ENCODE assay signal across 12 cellular contexts in the genomic region with DNA sequence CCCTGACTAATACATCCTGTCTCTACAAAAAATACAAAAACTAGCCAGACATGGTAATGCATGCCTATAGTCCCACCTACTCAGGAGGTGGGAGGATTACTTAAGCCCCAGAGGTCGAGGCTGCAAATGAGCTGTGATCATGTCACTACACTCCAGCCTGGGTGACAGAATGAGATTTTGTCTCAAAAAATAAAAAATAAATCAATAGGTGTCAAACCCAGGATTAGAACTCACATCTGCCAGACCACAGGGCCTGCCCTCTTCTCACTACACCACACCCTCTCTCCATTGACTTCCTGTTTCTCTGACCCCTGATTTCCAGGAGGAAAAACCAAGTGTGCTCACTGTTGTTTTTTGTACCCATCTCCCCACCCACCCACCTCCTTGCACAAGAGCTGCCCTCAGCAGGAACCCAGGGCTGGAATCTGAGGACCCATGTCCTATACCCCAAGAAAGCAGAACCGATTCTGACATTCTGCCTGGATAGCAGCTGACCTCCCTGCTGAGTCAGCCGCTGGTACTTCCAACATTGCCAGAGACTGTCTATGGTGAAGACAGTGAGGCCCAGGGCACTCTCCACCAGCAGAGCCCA. TPM values are rescaled to one million over a fixed set of nuclear protein-coding genes. Genes with fewer than 3 reads are reported as not detected.
DNase-seq lines count a peak whose midpoint lies in the region; ATAC-seq and TF ChIP-seq lines count a peak whose summit lies in the region.
"Had no signal": no experiment of that assay in that cellular context is flagged by ENCODE, and none has a peak within 500 bp of the region (broad histone marks: within the 10 kb centered on the region; RNA-seq: fewer than 3 reads in every experiment).

No MANE protein-coding gene starts in this region.

- H3K36me3 ChIP-seq in mucosa of descending colon (ENCODE audit: low read depth) = no peaks in the 10 kb centered on the region
- H3K36me3 ChIP-seq in transverse colon = no peaks in the 10 kb centered on the region

- no peaks in the 10 kb centered on the region for H3K4me1 ChIP-seq in mucosa of descending colon (ENCODE audit: low read depth)
- H3K4me1 ChIP-seq in transverse colon = peaks cover 0 to 12% (median 2%) of the 10 kb centered on the region in 4 donors
- H3K4me1 ChIP-seq: A549 had no signal

- TF ChIP-seq CTCF in mucosa of descending colon (IDR thresholded peaks at IDR 0.05) (no peak), transverse colon (IDR thresholded peaks at IDR 0.05) (no peak)

- H3K4me3 ChIP-seq in mucosa of descending colon (no peak overlapping the region), transverse colon (no peak overlapping the region)
- H3K4me3 ChIP-seq: A549 had no signal

- H3K36me3 Mint-ChIP-seq in activated CD4-positive, alpha-beta T cell treated with anti-CD3 and anti-CD28 coated beads for 36 hours (ENCODE audit: low read depth) = no peaks in the 10 kb centered on the region
- H3K36me3 Mint-ChIP-seq in activated T-helper 2 cell treated with anti-CD3 and anti-CD28 coated beads, Interferon-gamma antibody, Interleukin-2, Interleukin-4, amounts not matched to agents 10 μg/mL and 5 μg/mL and 100 μg/mL, durations not matched to agents 14 hours and 24 hours and 36 hours (ENCODE audit: low read depth) = no peaks in the 10 kb centered on the region
- no peaks in the 10 kb centered on the region for H3K36me3 Mint-ChIP-seq in activated T-helper 17 cell treated with anti-CD3 and anti-CD28 coated beads, Interleukin-2, amount 50 U/mL, for 72 hours (ENCODE audit: low read depth)
- H3K36me3 Mint-ChIP-seq: activated naive CD8-positive, alpha-beta T cell had no signal

- peak; percentile 45 for ATAC-seq in activated CD4-positive, alpha-beta T cell treated with anti-CD3 and anti-CD28 coated beads for 36 hours
- peak; percentile 58 for ATAC-seq in mucosa of descending colon
- ATAC-seq in GM18858 (IDR thresholded peaks at IDR 0.05; ENCODE audit: unreplicated experiment) = no peak
- no peak for ATAC-seq in activated T-helper 17 cell treated with anti-CD3 and anti-CD28 coated beads, Interleukin-2, amount 50 U/mL, for 72 hours (replicated peaks)
- ATAC-seq: A549 had no signal

- no peaks in the 10 kb centered on the region for H3K9me3 Mint-ChIP-seq in activated CD4-positive, alpha-beta T cell treated with anti-CD3 and anti-CD28 coated beads for 36 hours (ENCODE audit: low read depth)
- H3K9me3 Mint-ChIP-seq in activated T-helper 2 cell treated with anti-CD3 and anti-CD28 coated beads, Interferon-gamma antibody, Interleukin-2, Interleukin-4, amounts not matched to agents 10 μg/mL and 5 μg/mL and 100 μg/mL, durations not matched to agents 14 hours and 24 hours and 36 hours = no peaks in the 10 kb centered on the region
- H3K9me3 Mint-ChIP-seq in activated T-helper 17 cell treated with anti-CD3 and anti-CD28 coated beads, Interleukin-2, amount 50 U/mL, for 72 hours = no peaks in the 10 kb centered on the region
- H3K9me3 Mint-ChIP-seq: neural crest cell had no signal

- peaks cover under 1% of the 10 kb centered on the region for H3K27me3 Mint-ChIP-seq in activated CD4-positive, alpha-beta T cell treated with anti-CD3 and anti-CD28 coated beads for 36 hours
- peaks cover 10% of the 10 kb centered on the region for H3K27me3 Mint-ChIP-seq in activated T-helper 2 cell treated with anti-CD3 and anti-CD28 coated beads, Interferon-gamma antibody, Interleukin-2, Interleukin-4, amounts not matched to agents 10 μg/mL and 5 μg/mL and 100 μg/mL, durations not matched to agents 14 hours and 24 hours and 36 hours (ENCODE audit: low read depth)
- H3K27me3 Mint-ChIP-seq in activated T-helper 17 cell treated with anti-CD3 and anti-CD28 coated beads, Interleukin-2, amount 50 U/mL, for 72 hours = peaks cover 12% of the 10 kb centered on the region

- no peak for TF ChIP-seq EP300 in transverse colon (IDR thresholded peaks at IDR 0.05; ENCODE audit: low read depth)

- no peaks in the 10 kb centered on the region for H3K27me3 ChIP-seq in transverse colon

- intact Hi-C loops in activated CD4-positive, alpha-beta T cell treated with anti-CD3 and anti-CD28 coated beads for 36 hours (cut with DNase I, micrococcal nuclease) = no loop called here
- intact Hi-C loops in mucosa of descending colon (cut with DNase I, micrococcal nuclease) (no loop called here), transverse colon (cut with DNase I; ENCODE audit: low total_unique reads) (no loop called here)
- intact Hi-C loops in activated T-helper 2 cell treated with anti-CD3 and anti-CD28 coated beads, Interferon-gamma antibody, Interleukin-2, Interleukin-4, amounts not matched to agents 10 μg/mL and 5 μg/mL and 100 μg/mL, durations not matched to agents 14 hours and 24 hours and 36 hours (cut with micrococcal nuclease) = no loop called here

- H3K27ac ChIP-seq in transverse colon = peak overlapping the region in 3 of 4 donors; percentile 3 to 51 (median 36)
- H3K27ac ChIP-seq: A549 had no signal

- POLR2A ChIA-PET in activated CD4-positive, alpha-beta T cell treated with anti-CD3 and anti-CD28 coated beads for 36 hours (lab: Charles Lee) = interaction anchor here (0.6 kb wide), 1 partner anchor 9 kb away, joined by 3 read pairs; no protein-coding TSS in a partner anchor

- CTCF ChIA-PET in activated CD4-positive, alpha-beta T cell treated with anti-CD3 and anti-CD28 coated beads for 36 hours (lab: Charles Lee) = interaction anchor here (1.3 kb wide), 1 partner anchor 19 kb away, joined by 4 read pairs; no protein-coding TSS in a partner anchor

- no peak overlapping the region for H3K27ac Mint-ChIP-seq in activated CD4-positive, alpha-beta T cell treated with anti-CD3 and anti-CD28 coated beads for 36 hours
- H3K27ac Mint-ChIP-seq in activated T-helper 2 cell treated with anti-CD3 and anti-CD28 coated beads, Interferon-gamma antibody, Interleukin-2, Interleukin-4, amounts not matched to agents 10 μg/mL and 5 μg/mL and 100 μg/mL, durations not matched to agents 14 hours and 24 hours and 36 hours = no peak overlapping the region
- no peak overlapping the region for H3K27ac Mint-ChIP-seq in activated T-helper 17 cell treated with anti-CD3 and anti-CD28 coated beads, Interleukin-2, amount 50 U/mL, for 72 hours
- H3K27ac Mint-ChIP-seq: activated naive CD8-positive, alpha-beta T cell had no signal

- in situ Hi-C loops in transverse colon (cut with MboI; ENCODE audit: low pct_ligation_motif_present in 1 of 4, low pct_unique_long_range_greater_than_20kb in 1 of 4, low sequenced_read_pairs in 3 of 4) = no loop called here

- H3K4me3 Mint-ChIP-seq in activated CD4-positive, alpha-beta T cell treated with anti-CD3 and anti-CD28 coated beads for 36 hours = no peak overlapping the region
- H3K4me3 Mint-ChIP-seq in activated T-helper 2 cell treated with anti-CD3 and anti-CD28 coated beads, Interferon-gamma antibody, Interleukin-2, Interleukin-4, amounts not matched to agents 10 μg/mL and 5 μg/mL and 100 μg/mL, durations not matched to agents 14 hours and 24 hours and 36 hours (ENCODE audit: low read depth) = no peak overlapping the region
- H3K4me3 Mint-ChIP-seq in activated T-helper 17 cell treated with anti-CD3 and anti-CD28 coated beads, Interleukin-2, amount 50 U/mL, for 72 hours = no peak overlapping the region
- H3K4me3 Mint-ChIP-seq: activated naive CD8-positive, alpha-beta T cell; neural crest cell had no signal

- DNase-seq in activated CD4-positive, alpha-beta T cell treated with anti-CD3 and anti-CD28 coated beads for 36 hours = no peak
- no peak for DNase-seq in activated CD4-positive, alpha-beta T cell treated with anti-CD3 and anti-CD28 coated beads for 1 hour
- peak; percentile 34 for DNase-seq in cerebellum (ENCODE audit: low spot score)
- peak in 1 of 3 donors; percentile 30 for DNase-seq in mucosa of descending colon
- DNase-seq in transverse colon = peak; percentile 42
- no peak for DNase-seq in activated T-helper 2 cell treated with anti-CD3 and anti-CD28 coated beads, Interferon-gamma antibody, Interleukin-2, Interleukin-4, amounts not matched to agents 10 μg/mL and 5 μg/mL and 100 μg/mL, durations not matched to agents 14 hours and 24 hours and 36 hours (ENCODE audit: low spot score)
- DNase-seq: NCI-H510A treated with DMSO at 0.1 percent for 48 hours had no signal

- WGBS in transverse colon (ENCODE audit: low coverage in 1 of 2), 2 donors = 20 to 33% methylated on average over 1 to 3 of the region's 3 CpGs

- peaks cover 28% of the 10 kb centered on the region for H3K4me1 Mint-ChIP-seq in activated CD4-positive, alpha-beta T cell treated with anti-CD3 and anti-CD28 coated beads for 36 hours
- peaks cover 6% of the 10 kb centered on the region for H3K4me1 Mint-ChIP-seq in activated T-helper 2 cell treated with anti-CD3 and anti-CD28 coated beads, Interferon-gamma antibody, Interleukin-2, Interleukin-4, amounts not matched to agents 10 μg/mL and 5 μg/mL and 100 μg/mL, durations not matched to agents 14 hours and 24 hours and 36 hours (ENCODE audit: low read depth)
- H3K4me1 Mint-ChIP-seq in activated T-helper 17 cell treated with anti-CD3 and anti-CD28 coated beads, Interleukin-2, amount 50 U/mL, for 72 hours = no peaks in the 10 kb centered on the region
- H3K4me1 Mint-ChIP-seq: neural crest cell had no signal

- H3K9me3 ChIP-seq in mucosa of descending colon (no peaks in the 10 kb centered on the region), transverse colon (no peaks in the 10 kb centered on the region)
- H3K9me3 ChIP-seq: A549 had no signal

- TF ChIP-seq POLR2A in transverse colon (IDR thresholded peaks at IDR 0.05) = no peak

RNA-seq across cellular contexts. Expression of a gene that starts 6.2 kb away (rescaled TPM):
- not detected for total RNA-seq in activated CD4-positive, alpha-beta T cell treated with anti-CD3 and anti-CD28 coated beads for 36 hours
- total RNA-seq in cerebellum = 1.6 TPM
- 10 to 100 TPM in 2 of 3 donors, 1 to 10 TPM in 1; 4.4 to 15.7 (median 10.8) TPM for total RNA-seq in mucosa of descending colon
- total RNA-seq in transverse colon = 10 to 100 TPM in 1 of 4 donors, 1 to 10 TPM in 3; 4.2 to 13.5 (median 4.5) TPM
- total RNA-seq in activated T-helper 2 cell treated with anti-CD3 and anti-CD28 coated beads, Interferon-gamma antibody, Interleukin-2, Interleukin-4, amounts not matched to agents 10 μg/mL and 5 μg/mL and 100 μg/mL, durations not matched to agents 14 hours and 24 hours and 36 hours = not detected in 2 replicates
- total RNA-seq in activated T-helper 17 cell treated with anti-CD3 and anti-CD28 coated beads, Interleukin-2, amount 50 U/mL, for 72 hours = not detected

Comparison
In these comparisons a context has a peak if more than half of its experiments do, and no peak if none do; other contexts are left out.
1. ATAC-seq: peak in activated CD4-positive, alpha-beta T cell treated with anti-CD3 and anti-CD28 coated beads for 36 hours (single experiment) and mucosa of descending colon (single experiment); none in GM18858 (single experiment) and activated T-helper 17 cell treated with anti-CD3 and anti-CD28 coated beads, Interleukin-2, amount 50 U/mL, for 72 hours (single experiment).
2. DNase-seq: peak in cerebellum (single experiment) and transverse colon (single experiment); none in activated CD4-positive, alpha-beta T cell treated with anti-CD3 and anti-CD28 coated beads for 36 hours (single experiment), activated CD4-positive, alpha-beta T cell treated with anti-CD3 and anti-CD28 coated beads for 1 hour (single experiment) and activated T-helper 2 cell treated with anti-CD3 and anti-CD28 coated beads, Interferon-gamma antibody, Interleukin-2, Interleukin-4, amounts not matched to agents 10 μg/mL and 5 μg/mL and 100 μg/mL, durations not matched to agents 14 hours and 24 hours and 36 hours (single experiment).